ENCODE assay signal across 8 cellular contexts in genomic region chr6:72411872-72412708, GRCh38.
DNase-seq lines count a peak whose midpoint lies in the region; ATAC-seq, FAIRE-seq and TF ChIP-seq lines count a peak whose summit lies in the region.

No MANE protein-coding gene starts in this region.

- TF ChIP-seq CTCF in VCaP (conservative IDR thresholded peaks at IDR 0.05) (peak; percentile 100), breast epithelium (IDR thresholded peaks at IDR 0.05) (peak; percentile 98 to 100 (median 100))

- intact Hi-C loops in breast epithelium (cut with DNase I; ENCODE audit: low total_unique reads) = no loop called here

- peak; percentile 81 to 82 for DNase-seq in AML-193 (lab: John Stamatoyannopoulos, UW)
- DNase-seq in NCI-H2171 (lab: John Stamatoyannopoulos, UW) = peak; percentile 16
- DNase-seq in breast epithelium (ENCODE audit: low spot score in 2 of 2) = peak; percentile 71 to 75
- peak; percentile 43 to 55 (median 45) for DNase-seq in stimulated activated CD4-positive, alpha-beta T cell treated with anti-CD3 and anti-CD28 coated beads, Interleukin-1b, Interleukin-23, amount 100 ng/mL, for 24 hours (ENCODE audit: low read depth in 4 of 4, low spot score in 1 of 4)

- H3K27ac ChIP-seq in VCaP = no peak overlapping the region
- H3K27ac ChIP-seq in breast epithelium = no peak overlapping the region

- TF ChIP-seq POLR2A in breast epithelium (IDR thresholded peaks at IDR 0.05) = no peak

- H3K4me3 ChIP-seq in breast epithelium = no peak overlapping the region

- H3K4me1 ChIP-seq in breast epithelium = no peaks in the 10 kb centered on the region

- no peaks in the 10 kb centered on the region for H3K36me3 ChIP-seq in breast epithelium

- peak; percentile 91 for ATAC-seq in GM18873 (IDR thresholded peaks at IDR 0.05; ENCODE audit: low FRiP score, unreplicated experiment)
- peak; percentile 80 for ATAC-seq in HG03108 (IDR thresholded peaks at IDR 0.05; ENCODE audit: unreplicated experiment)

- no peaks in the 10 kb centered on the region for H3K27me3 ChIP-seq in breast epithelium

- H3K9me3 ChIP-seq in breast epithelium = no peaks in the 10 kb centered on the region

- FAIRE-seq in islet of Langerhans (lab: Jason Lieb, UNC) = peak; percentile 91

Comparison
In these comparisons a context has a peak if more than half of its experiments do, and no peak if none do; other contexts are left out.
1. DNase-seq: peak in every context shown above with its lines; median percentile 82 in AML-193; 73 in breast epithelium; 45 in stimulated activated CD4-positive, alpha-beta T cell treated with anti-CD3 and anti-CD28 coated beads, Interleukin-1b, Interleukin-23, amount 100 ng/mL, for 24 hours; 16 in NCI-H2171.